Comparison of ENCODE assay signal across 1 cellular context in the genomic region with DNA sequence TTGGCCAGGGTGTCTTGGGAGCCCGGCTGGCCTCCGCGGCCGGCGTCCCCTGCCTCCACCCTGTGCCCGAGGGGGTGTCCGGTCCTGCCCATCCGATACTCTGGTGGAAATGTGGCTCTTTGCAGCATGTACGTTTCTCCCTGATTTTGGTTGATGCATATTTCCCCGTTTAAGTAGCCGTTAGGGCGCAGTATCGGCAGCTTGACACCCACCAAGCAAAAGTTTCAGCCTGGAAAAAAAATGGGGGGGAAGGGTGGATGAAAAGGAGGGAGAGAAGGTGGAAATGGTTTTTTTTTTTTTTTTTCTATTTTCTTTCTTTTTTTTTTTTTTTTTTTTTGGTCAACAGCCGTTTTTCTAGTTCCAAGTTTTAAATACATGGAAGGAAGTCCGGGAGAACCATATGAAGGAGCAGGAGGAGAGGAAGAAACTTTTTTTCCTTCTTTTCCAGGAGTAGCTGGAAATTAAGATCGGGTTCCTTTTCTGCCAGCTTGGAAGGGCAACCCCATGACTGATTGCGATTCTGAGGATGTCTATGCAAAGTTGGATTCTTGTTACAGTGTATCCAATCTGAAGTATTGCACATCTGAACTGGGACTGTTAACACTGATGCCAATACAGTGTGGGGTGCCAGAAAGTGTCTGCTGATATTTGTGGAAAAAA.
TF ChIP-seq lines count a peak whose summit lies in the region.

No MANE protein-coding gene starts in this region.

TF ChIP-seq in SK-N-SH treated with all-trans-retinoic acid at 6 μM for 48 hours, 23 proteins besides CTCF, POLR2A, EP300 and RAD21 (continued from another document):
- TF ChIP-seq, protein P1, sequence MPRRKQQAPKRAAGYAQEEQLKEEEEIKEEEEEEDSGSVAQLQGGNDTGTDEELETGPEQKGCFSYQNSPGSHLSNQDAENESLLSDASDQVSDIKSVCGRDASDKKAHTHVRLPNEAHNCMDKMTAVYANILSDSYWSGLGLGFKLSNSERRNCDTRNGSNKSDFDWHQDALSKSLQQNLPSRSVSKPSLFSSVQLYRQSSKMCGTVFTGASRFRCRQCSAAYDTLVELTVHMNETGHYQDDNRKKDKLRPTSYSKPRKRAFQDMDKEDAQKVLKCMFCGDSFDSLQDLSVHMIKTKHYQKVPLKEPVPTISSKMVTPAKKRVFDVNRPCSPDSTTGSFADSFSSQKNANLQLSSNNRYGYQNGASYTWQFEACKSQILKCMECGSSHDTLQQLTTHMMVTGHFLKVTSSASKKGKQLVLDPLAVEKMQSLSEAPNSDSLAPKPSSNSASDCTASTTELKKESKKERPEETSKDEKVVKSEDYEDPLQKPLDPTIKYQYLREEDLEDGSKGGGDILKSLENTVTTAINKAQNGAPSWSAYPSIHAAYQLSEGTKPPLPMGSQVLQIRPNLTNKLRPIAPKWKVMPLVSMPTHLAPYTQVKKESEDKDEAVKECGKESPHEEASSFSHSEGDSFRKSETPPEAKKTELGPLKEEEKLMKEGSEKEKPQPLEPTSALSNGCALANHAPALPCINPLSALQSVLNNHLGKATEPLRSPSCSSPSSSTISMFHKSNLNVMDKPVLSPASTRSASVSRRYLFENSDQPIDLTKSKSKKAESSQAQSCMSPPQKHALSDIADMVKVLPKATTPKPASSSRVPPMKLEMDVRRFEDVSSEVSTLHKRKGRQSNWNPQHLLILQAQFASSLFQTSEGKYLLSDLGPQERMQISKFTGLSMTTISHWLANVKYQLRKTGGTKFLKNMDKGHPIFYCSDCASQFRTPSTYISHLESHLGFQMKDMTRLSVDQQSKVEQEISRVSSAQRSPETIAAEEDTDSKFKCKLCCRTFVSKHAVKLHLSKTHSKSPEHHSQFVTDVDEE (CRISPR knock-in tag; IDR thresholded peaks at IDR 0.05) = no peak
- TF ChIP-seq, protein P2, sequence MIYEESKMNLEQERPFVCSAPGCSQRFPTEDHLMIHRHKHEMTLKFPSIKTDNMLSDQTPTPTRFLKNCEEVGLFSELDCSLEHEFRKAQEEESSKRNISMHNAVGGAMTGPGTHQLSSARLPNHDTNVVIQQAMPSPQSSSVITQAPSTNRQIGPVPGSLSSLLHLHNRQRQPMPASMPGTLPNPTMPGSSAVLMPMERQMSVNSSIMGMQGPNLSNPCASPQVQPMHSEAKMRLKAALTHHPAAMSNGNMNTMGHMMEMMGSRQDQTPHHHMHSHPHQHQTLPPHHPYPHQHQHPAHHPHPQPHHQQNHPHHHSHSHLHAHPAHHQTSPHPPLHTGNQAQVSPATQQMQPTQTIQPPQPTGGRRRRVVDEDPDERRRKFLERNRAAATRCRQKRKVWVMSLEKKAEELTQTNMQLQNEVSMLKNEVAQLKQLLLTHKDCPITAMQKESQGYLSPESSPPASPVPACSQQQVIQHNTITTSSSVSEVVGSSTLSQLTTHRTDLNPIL (CRISPR knock-in tag; IDR thresholded peaks at IDR 0.05; ENCODE audit: low read depth) = no peak
- TF ChIP-seq ZNF565 (CRISPR knock-in tag; conservative IDR thresholded peaks at IDR 0.05; ENCODE audit: low read depth) = no peak
- TF ChIP-seq ARNTL (CRISPR knock-in tag; IDR thresholded peaks at IDR 0.05; ENCODE audit: borderline replicate concordance, low read depth) = no peak
- TF ChIP-seq ZFP30 (CRISPR knock-in tag; IDR thresholded peaks at IDR 0.05) = no peak
- no peak for TF ChIP-seq SNAI2 (CRISPR knock-in tag; IDR thresholded peaks at IDR 0.05)
- TF ChIP-seq ZFP3 (CRISPR knock-in tag; IDR thresholded peaks at IDR 0.05) = no peak
- TF ChIP-seq OSR1 (CRISPR knock-in tag; IDR thresholded peaks at IDR 0.05) = no peak
- no peak for TF ChIP-seq TOX (CRISPR knock-in tag; IDR thresholded peaks at IDR 0.05; ENCODE audit: borderline replicate concordance)
- TF ChIP-seq ESRRG (CRISPR knock-in tag; IDR thresholded peaks at IDR 0.05) = no peak
- no peak for TF ChIP-seq PPARA (CRISPR knock-in tag; IDR thresholded peaks at IDR 0.05; ENCODE audit: borderline replicate concordance)
- TF ChIP-seq TCF4 (CRISPR knock-in tag; IDR thresholded peaks at IDR 0.05; ENCODE audit: borderline replicate concordance) = no peak
- TF ChIP-seq, protein P3, sequence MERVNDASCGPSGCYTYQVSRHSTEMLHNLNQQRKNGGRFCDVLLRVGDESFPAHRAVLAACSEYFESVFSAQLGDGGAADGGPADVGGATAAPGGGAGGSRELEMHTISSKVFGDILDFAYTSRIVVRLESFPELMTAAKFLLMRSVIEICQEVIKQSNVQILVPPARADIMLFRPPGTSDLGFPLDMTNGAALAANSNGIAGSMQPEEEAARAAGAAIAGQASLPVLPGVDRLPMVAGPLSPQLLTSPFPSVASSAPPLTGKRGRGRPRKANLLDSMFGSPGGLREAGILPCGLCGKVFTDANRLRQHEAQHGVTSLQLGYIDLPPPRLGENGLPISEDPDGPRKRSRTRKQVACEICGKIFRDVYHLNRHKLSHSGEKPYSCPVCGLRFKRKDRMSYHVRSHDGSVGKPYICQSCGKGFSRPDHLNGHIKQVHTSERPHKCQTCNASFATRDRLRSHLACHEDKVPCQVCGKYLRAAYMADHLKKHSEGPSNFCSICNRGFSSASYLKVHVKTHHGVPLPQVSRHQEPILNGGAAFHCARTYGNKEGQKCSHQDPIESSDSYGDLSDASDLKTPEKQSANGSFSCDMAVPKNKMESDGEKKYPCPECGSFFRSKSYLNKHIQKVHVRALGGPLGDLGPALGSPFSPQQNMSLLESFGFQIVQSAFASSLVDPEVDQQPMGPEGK (CRISPR knock-in tag; IDR thresholded peaks at IDR 0.05; ENCODE audit: borderline replicate concordance) = no peak
